ENCODE assay signal across 14 cellular contexts in genomic region chr5:14744296-14745187, GRCh38.
DNase-seq lines count a peak whose midpoint lies in the region; ATAC-seq and TF ChIP-seq lines count a peak whose summit lies in the region.
"Had no signal": no experiment of that assay in that cellular context is flagged by ENCODE, and none has a peak within 500 bp of the region (broad histone marks: within the 10 kb centered on the region; RNA-seq: fewer than 3 reads in every experiment).

No MANE protein-coding gene starts in this region.

- no peaks in the 10 kb centered on the region for H3K9me3 Mint-ChIP-seq in CD4-positive, CD25-positive, alpha-beta regulatory T cell
- H3K9me3 Mint-ChIP-seq: activated naive CD4-positive, alpha-beta T cell treated with anti-CD3 and anti-CD28 coated beads, Interleukin-2, amount 50 U/mL, for 72 hours had no signal

- DNase-seq in CD4-positive, CD25-positive, alpha-beta regulatory T cell = no peak
- DNase-seq in right lobe of liver (peak in 1 of 3 donors; percentile 63), medulla oblongata (ENCODE audit: extremely low spot score) (no peak), dedifferentiated amniotic fluid mesenchymal stem cell (ENCODE audit: extremely low spot score) (no peak), NCI-H526 (lab: John Stamatoyannopoulos, UW) (no peak), NCI-H1436 treated with DMSO at 0.1 percent for 48 hours (lab: John Stamatoyannopoulos, UW) (no peak)
- DNase-seq: left colon, NCI-H510A treated with DMSO at 0.1 percent for 48 hours, T-helper 17 cell had no signal

- TF ChIP-seq CTCF in VCaP (conservative IDR thresholded peaks at IDR 0.05) (no peak), right lobe of liver (IDR thresholded peaks at IDR 0.05) (no peak)

- ATAC-seq in CD4-positive, CD25-positive, alpha-beta regulatory T cell (ENCODE audit: low read depth in 2 of 2) = no peak
- peak; percentile 62 for ATAC-seq in GM21423 (IDR thresholded peaks at IDR 0.05; ENCODE audit: unreplicated experiment)
- peak; percentile 46 to 83 (median 48) for ATAC-seq in right lobe of liver
- ATAC-seq: gastroesophageal sphincter, left colon, T-helper 17 cell had no signal

- no peak overlapping the region for H3K4me3 ChIP-seq in CD4-positive, CD25-positive, alpha-beta regulatory T cell (ENCODE audit: low read depth, low read length)
- no peak overlapping the region for H3K4me3 ChIP-seq in right lobe of liver
- H3K4me3 ChIP-seq: gastroesophageal sphincter, MG63 had no signal

- H3K27ac ChIP-seq in CD4-positive, CD25-positive, alpha-beta regulatory T cell (ENCODE audit: insufficient read depth, low read length, poor library complexity, severe bottlenecking) = no peak overlapping the region
- peak overlapping the region; percentile 55 for H3K27ac ChIP-seq in VCaP
- H3K27ac ChIP-seq in right lobe of liver = no peak overlapping the region
- H3K27ac ChIP-seq: gastroesophageal sphincter had no signal

- intact Hi-C loops in right lobe of liver (cut with DNase I) = no loop called here

- no peak for TF ChIP-seq POLR2A in right lobe of liver (IDR thresholded peaks at IDR 0.05)

- WGBS in right lobe of liver (ENCODE audit: insufficient coverage, low coverage, low lambda C conversion rate, missing lambda C conversion rate) = 66% methylated on average over 3 of the region's 14 CpGs

- peaks cover 86% of the 10 kb centered on the region for H3K36me3 ChIP-seq in CD4-positive, CD25-positive, alpha-beta regulatory T cell (ENCODE audit: control insufficient read depth, insufficient read depth, low read length)
- H3K36me3 ChIP-seq in right lobe of liver = peaks cover 0 to 11% (median 1%) of the 10 kb centered on the region in 4 donors

- no peaks in the 10 kb centered on the region for H3K9me3 ChIP-seq in CD4-positive, CD25-positive, alpha-beta regulatory T cell (ENCODE audit: control insufficient read depth in 2 of 2, low read length in 2 of 2)
- H3K9me3 ChIP-seq in right lobe of liver = no peaks in the 10 kb centered on the region
- H3K9me3 ChIP-seq: gastroesophageal sphincter, MG63 had no signal

- H3K27me3 ChIP-seq in CD4-positive, CD25-positive, alpha-beta regulatory T cell (ENCODE audit: control insufficient read depth, insufficient read depth, low read length) = no peaks in the 10 kb centered on the region
- no peaks in the 10 kb centered on the region for H3K27me3 ChIP-seq in right lobe of liver
- H3K27me3 ChIP-seq: gastroesophageal sphincter, MG63 had no signal

- no peak overlapping the region for H3K4me3 Mint-ChIP-seq in CD4-positive, CD25-positive, alpha-beta regulatory T cell
- H3K4me3 Mint-ChIP-seq: T-helper 17 cell had no signal

- peaks cover 56% of the 10 kb centered on the region for H3K36me3 Mint-ChIP-seq in CD4-positive, CD25-positive, alpha-beta regulatory T cell

- H3K4me1 Mint-ChIP-seq in CD4-positive, CD25-positive, alpha-beta regulatory T cell = peaks cover 0 to 23% (median 12%) of the 10 kb centered on the region in 4 donors

- H3K27me3 Mint-ChIP-seq in CD4-positive, CD25-positive, alpha-beta regulatory T cell = no peaks in the 10 kb centered on the region
- H3K27me3 Mint-ChIP-seq: T-helper 17 cell had no signal

- H3K4me1 ChIP-seq in CD4-positive, CD25-positive, alpha-beta regulatory T cell (ENCODE audit: control insufficient read depth, insufficient read depth, low read length, poor library complexity, severe bottlenecking) = no peaks in the 10 kb centered on the region
- H3K4me1 ChIP-seq in right lobe of liver = peaks cover 0 to 13% (median 0%) of the 10 kb centered on the region in 4 donors

- H3K27ac Mint-ChIP-seq in CD4-positive, CD25-positive, alpha-beta regulatory T cell = peak overlapping the region; percentile 87 to 90 (median 89)

Comparison
In these comparisons a context has a peak if more than half of its experiments do, and no peak if none do; other contexts are left out.
1. ATAC-seq: peak in GM21423 (single experiment) and right lobe of liver (4 of 4); none in CD4-positive, CD25-positive, alpha-beta regulatory T cell (0 of 2).